9 cellular contexts compared by ENCODE assay signal in genomic region chr10:132397036-132397541, GRCh38. TPM values are rescaled to one million over a fixed set of nuclear protein-coding genes. Genes with fewer than 3 reads are reported as not detected.
A peak's percentile ranks its signal among the peaks of the same experiment; 100 is the strongest.
DNase-seq lines count a peak whose midpoint lies in the region; ATAC-seq, FAIRE-seq and TF ChIP-seq lines count a peak whose summit lies in the region.
"Had no signal": no experiment of that assay in that cellular context is flagged by ENCODE, and none has a peak within 500 bp of the region (broad histone marks: within the 10 kb centered on the region; RNA-seq: fewer than 3 reads in every experiment).

PWWP2B (plus strand) TSS chr10:132397200; CDS start chr10:132397227, 27 bp downstream.

- DNase-seq in K562 (ENCODE audit: extremely low read depth in 1 of 4, low spot score in 3 of 4) (peak; percentile 35 to 73 (median 64)), iPS-NIHi11 (ENCODE audit: low spot score) (peak; percentile 70), GDM1 (lab: John Stamatoyannopoulos, UW) (no peak), putamen (ENCODE audit: low spot score) (no peak)
- DNase-seq in stimulated activated CD4-positive, alpha-beta T cell treated with anti-CD3 and anti-CD28 coated beads, Interleukin-15, amount 100 ng/mL, for 1 hour (ENCODE audit: low read depth in 1 of 2, low spot score in 1 of 2), result peak; percentile 24 to 53

- WGBS in K562 (ENCODE audit: insufficient coverage, low coverage, missing lambda C conversion rate), result 0% methylated on average over 14 of the region's 86 CpGs

- FAIRE-seq in K562 (lab: Jason Lieb, UNC), result no peak
- FAIRE-seq: colon had no signal

- peak within 1 kb of the TSS; percentile 79; the same call in 2 of the 3 replicates for H3K27ac ChIP-seq in K562 (ENCODE audit: extremely low read depth, low read depth, low read length)

- peak within 1 kb of the TSS; percentile 86 for H3K4me3 Mint-ChIP-seq in T-helper 1 cell treated with Interleukin-12 subunit alpha and Interleukin-12 subunit beta and Interleukin-4 antibody, amounts not matched to agents 30 μg/mL and 1 μg/mL, for 36 hours

- no TSS peak for BruUV-seq in K562 (replicated peaks; lab: Mats Ljungman, UMichigan)

- H3K4me3 ChIP-seq in K562, result peak within 1 kb of the TSS; percentile 47

- POLR2A ChIA-PET in K562 (lab: Yijun Ruan, JAX), result no interaction called here

- H3K4me1 ChIP-seq in K562 (replicated peaks in 1 of 2; ENCODE audit: control insufficient read depth in 2 of 2, insufficient read depth in 2 of 2, low read length in 2 of 2), result peaks cover 5 to 75% of the 10 kb centered on the region in 2 experiments; a peak in 3 of 5 replicates

- no peak for TF ChIP-seq EP300 in K562 (IDR thresholded peaks at IDR 0.05; ENCODE audit: low read length)

- peaks cover 3% of the 10 kb centered on the region for H3K36me3 Mint-ChIP-seq in T-helper 1 cell treated with Interleukin-12 subunit alpha and Interleukin-12 subunit beta and Interleukin-4 antibody, amounts not matched to agents 30 μg/mL and 1 μg/mL, for 36 hours (ENCODE audit: low read depth)

- CTCF ChIA-PET in K562 (lab: Yijun Ruan, JAX; ENCODE audit: low intra/inter-chr PET ratio), result interaction anchor here (0.7 kb wide), 1 partner anchor 56 kb away, joined by 3 read pairs; no protein-coding TSS in a partner anchor

- peak; percentile 54 for ATAC-seq in GM18511 (IDR thresholded peaks at IDR 0.05; ENCODE audit: unreplicated experiment)
- ATAC-seq in HG02885 (IDR thresholded peaks at IDR 0.05; ENCODE audit: poor library complexity, unreplicated experiment), result peak; percentile 47
- 0 out of 3 replicates have a peak, but pooled peaks have one; percentile 15 for ATAC-seq in K562

- intact Hi-C loops in K562 (cut with micrococcal nuclease), result loop anchor here (2.0 kb wide), 1 partner anchor 52 kb away; no protein-coding TSS in a partner anchor

- H3K4me1 Mint-ChIP-seq in T-helper 1 cell treated with Interleukin-12 subunit alpha and Interleukin-12 subunit beta and Interleukin-4 antibody, amounts not matched to agents 30 μg/mL and 1 μg/mL, for 36 hours (ENCODE audit: low read depth), result peaks cover 2% of the 10 kb centered on the region

- H3K27me3 ChIP-seq in K562 (ENCODE audit: control insufficient read depth in 2 of 2, insufficient read depth in 2 of 2, low read length in 2 of 2), result no peaks in the 10 kb centered on the region

- no peaks in the 10 kb centered on the region for H3K9me1 ChIP-seq in K562 (ENCODE audit: control insufficient read depth, insufficient read depth, low read length)

- TF ChIP-seq POLR2A in K562 (conservative IDR thresholded peaks at IDR 0.05), result no peak

- no peaks in the 10 kb centered on the region for H4K20me1 ChIP-seq in K562 (replicated peaks; ENCODE audit: control insufficient read depth, insufficient read depth, low read length)

- no peaks in the 10 kb centered on the region; the same call in 2 of the 3 replicates for H3K36me3 ChIP-seq in K562 (ENCODE audit: control insufficient read depth, insufficient read depth, low read length)

- in situ Hi-C loops in K562 (cut with MboI), result no loop called here

- peak within 1 kb of the TSS; percentile 81 for H3K27ac Mint-ChIP-seq in T-helper 1 cell treated with Interleukin-12 subunit alpha and Interleukin-12 subunit beta and Interleukin-4 antibody, amounts not matched to agents 30 μg/mL and 1 μg/mL, for 36 hours

- peak within 1 kb of the TSS; percentile 34 to 90; a peak in 3 of 4 replicates for H3K9ac ChIP-seq in K562 (ENCODE audit: insufficient read depth in 1 of 2, low read depth in 2 of 2, low read length in 2 of 2)

- H2AFZ ChIP-seq in K562 (ENCODE audit: low read depth, low read length), result peak within 1 kb of the TSS; percentile 51

- no peaks in the 10 kb centered on the region for H3K9me3 ChIP-seq in K562 (replicated peaks; ENCODE audit: control insufficient read depth, insufficient read depth, low read depth, low read length)

- H3K27me3 Mint-ChIP-seq in T-helper 1 cell treated with Interleukin-12 subunit alpha and Interleukin-12 subunit beta and Interleukin-4 antibody, amounts not matched to agents 30 μg/mL and 1 μg/mL, for 36 hours (ENCODE audit: low read depth), result no peaks in the 10 kb centered on the region

- no peak for TF ChIP-seq CTCF in K562 (IDR thresholded peaks at IDR 0.05 in 2 of 3, conservative IDR thresholded peaks at IDR 0.05 in 1 of 3; ENCODE audit: insufficient read depth in 2 of 3, low read depth in 1 of 3, low read length in 3 of 3)

- H3K79me2 ChIP-seq in K562 (ENCODE audit: control insufficient read depth, insufficient read depth, low read length), result peaks cover 12% of the 10 kb centered on the region; the same call in 2 of the 3 replicates

- TF ChIP-seq RAD21 in K562 (CRISPR knock-in tag; conservative IDR thresholded peaks at IDR 0.05 in 1 of 2, IDR thresholded peaks at IDR 0.05 in 1 of 2), result no peak

- peak within 1 kb of the TSS; percentile 73 for H3K4me2 ChIP-seq in K562 (ENCODE audit: insufficient read depth, low read length)

- peaks cover 5% of the 10 kb centered on the region for H3K9me3 Mint-ChIP-seq in T-helper 1 cell treated with Interleukin-12 subunit alpha and Interleukin-12 subunit beta and Interleukin-4 antibody, amounts not matched to agents 30 μg/mL and 1 μg/mL, for 36 hours

TF ChIP-seq in K562, 482 proteins besides CTCF, POLR2A, EP300 and RAD21 (continues in another document):
- no peak for TF ChIP-seq GATAD2A (IDR thresholded peaks at IDR 0.05)
- TF ChIP-seq ZNF197 (CRISPR knock-in tag; IDR thresholded peaks at IDR 0.05; ENCODE audit: low read depth), result no peak
- TF ChIP-seq MYBL2 (IDR thresholded peaks at IDR 0.05; ENCODE audit: low read depth), result no peak
- TF ChIP-seq MYBL2 (CRISPR knock-in tag; IDR thresholded peaks at IDR 0.05; ENCODE audit: borderline replicate concordance), result no peak
- TF ChIP-seq KAT8 (IDR thresholded peaks at IDR 0.05; ENCODE audit: low read depth), result no peak
- TF ChIP-seq CCNT2 (IDR thresholded peaks at IDR 0.05; ENCODE audit: borderline replicate concordance, extremely low read depth, insufficient read length, low read depth, low read length), result no peak
- peak; percentile 12 to 47 for TF ChIP-seq E2F6 (IDR thresholded peaks at IDR 0.05; ENCODE audit: borderline replicate concordance in 1 of 2, extremely low read depth in 1 of 2, insufficient read depth in 1 of 2, insufficient read length in 1 of 2, low read depth in 1 of 2, low read length in 1 of 2, poor library complexity in 1 of 2, severe bottlenecking in 1 of 2)
- peak; percentile 51; the same call in 1 of the 2 replicates for TF ChIP-seq PHF8 (IDR thresholded peaks at IDR 0.05; ENCODE audit: borderline replicate concordance, low read length)
- TF ChIP-seq BRCA1 (IDR thresholded peaks at IDR 0.05), result no peak
- no peak for TF ChIP-seq BRCA1 (CRISPR knock-in tag; IDR thresholded peaks at IDR 0.05)

RNA-seq across cellular contexts. Expression of gene PWWP2B, which starts in this region (rescaled TPM):
- total RNA-seq in K562 (2011; cell fraction: chromatin; rRNA removed; ENCODE audit: low replicate concordance), result 1.1 and 5.8 TPM in 2 replicates
- total RNA-seq in K562 (2011; cell fraction: nucleolus; rRNA removed), result 5.5 and 6.5 TPM in 2 replicates
- 3.1 and 3.2 TPM in 2 replicates for total RNA-seq in K562 (2011; cell fraction: nucleoplasm; rRNA removed)
- total RNA-seq in K562 (2014; rRNA removed) (7.5 and 10.4 TPM in 2 replicates), K562 (2014; rRNA removed; fragmentation: Illumina TruSeq; extraction: Trizol) (0.64 and 0.80 TPM in 2 replicates), K562 (2015; rRNA removed; fragmentation: Illumina TruSeq; extraction: Trizol) (2.0 and 2.7 TPM in 2 replicates), K562 (2021) (9.2 and 9.8 TPM in 2 replicates)
- polyA plus RNA-seq in K562 (2011; rRNA removed) (1.2 and 1.7 TPM in 2 replicates), K562 (2014; fragmentation: Illumina TruSeq; extraction: Trizol) (0.24 and 1.2 TPM in 2 replicates), K562 (2014; fragmentation: Nextera tagmentation; extraction: Ambion mirVana) (under 1 TPM in 1 of 2 experiments, not detected in 1; 0.07 TPM), K562 (2014; rRNA removed) (3.3 and 4.3 TPM in 2 replicates)
- polyA plus RNA-seq in K562 (2011; cell fraction: cytosol; rRNA removed), result 2.3 and 7.4 TPM in 2 replicates
- polyA plus RNA-seq in K562 (2011; cell fraction: nucleus; rRNA removed), result 3.1 and 5.8 TPM in 2 replicates
- 3.8 and 4.8 TPM in 2 replicates for polyA plus RNA-seq in K562 (2012)
- polyA minus RNA-seq in K562 (2011; rRNA and poly(A)+ RNA removed), result 0.57 and 1.3 TPM in 2 replicates
- polyA minus RNA-seq in K562 (2011; cell fraction: cytosol; rRNA and poly(A)+ RNA removed), result 2.9 and 4.0 TPM in 2 replicates
- polyA minus RNA-seq in K562 (2011; cell fraction: nucleus; rRNA and poly(A)+ RNA removed), result 2.0 and 2.8 TPM in 2 replicates

Comparison
In these comparisons a context has a peak if more than half of its experiments do, and no peak if none do; other contexts are left out.
1. DNase-seq: peak in K562 (4 of 4), iPS-NIHi11 (single experiment) and stimulated activated CD4-positive, alpha-beta T cell treated with anti-CD3 and anti-CD28 coated beads, Interleukin-15, amount 100 ng/mL, for 1 hour (2 of 2); none in GDM1 (single experiment) and putamen (single experiment).
2. Peak in every context shown above with its lines, with median percentiles within 50 percentile points of each other: ATAC-seq.